18 cellular contexts compared by ENCODE assay signal in the genomic region with DNA sequence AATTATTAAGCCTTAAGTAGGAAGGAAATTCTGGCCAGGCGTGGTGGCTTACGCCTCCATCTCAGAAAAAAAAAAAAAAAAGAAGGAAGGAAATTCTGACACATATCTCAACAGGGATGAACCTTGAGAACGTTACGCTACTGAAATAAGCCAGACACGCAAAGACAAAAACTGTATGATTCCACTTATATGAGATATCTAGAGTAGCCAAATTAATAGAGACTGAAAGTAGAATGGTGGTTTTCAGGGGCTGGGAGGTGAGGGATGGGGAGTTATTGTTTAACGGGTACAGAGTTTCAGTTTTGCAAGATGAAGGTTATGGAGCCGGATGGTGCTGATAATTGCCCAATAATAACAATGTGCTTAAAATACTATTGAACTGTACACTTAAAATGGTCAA. TPM values are rescaled to one million over a fixed set of nuclear protein-coding genes. Genes with fewer than 3 reads are reported as not detected.
A peak's percentile ranks its signal among the peaks of the same experiment; 100 is the strongest.
DNase-seq lines count a peak whose midpoint lies in the region; ATAC-seq and TF ChIP-seq lines count a peak whose summit lies in the region.
"Had no signal": no experiment of that assay in that cellular context is flagged by ENCODE, and none has a peak within 500 bp of the region (broad histone marks: within the 10 kb centered on the region; RNA-seq: fewer than 3 reads in every experiment).

No MANE protein-coding gene starts in this region.

- H3K4me1 Mint-ChIP-seq in T-helper 2 cell treated with Interferon-gamma antibody and Interleukin-4, amounts not matched to agents 5 μg/mL and 100 μg/mL, for 36 hours (ENCODE audit: low read depth), result peaks cover 57% of the 10 kb centered on the region
- peaks cover 24% of the 10 kb centered on the region for H3K4me1 Mint-ChIP-seq in activated naive CD8-positive, alpha-beta T cell treated with anti-CD3 and anti-CD28 coated beads, Interleukin-2, amount 10 ng/mL, durations not matched to agents 7 days and 5 days

- POLR2A ChIA-PET in activated naive CD8-positive, alpha-beta T cell treated with anti-CD3 and anti-CD28 coated beads, Interleukin-2, amount 10 ng/mL, durations not matched to agents 7 days and 5 days (lab: Charles Lee), result no interaction called here

- H3K27me3 ChIP-seq in HL-60 (ENCODE audit: insufficient read depth, poor library complexity, severe bottlenecking), result no peaks in the 10 kb centered on the region
- H3K27me3 ChIP-seq in adrenal gland, result peaks cover 26% of the 10 kb centered on the region
- H3K27me3 ChIP-seq: SJSA1, testis had no signal

- no peaks in the 10 kb centered on the region for H3K9me3 Mint-ChIP-seq in T-helper 2 cell treated with Interferon-gamma antibody and Interleukin-4, amounts not matched to agents 5 μg/mL and 100 μg/mL, for 36 hours
- H3K9me3 Mint-ChIP-seq in activated naive CD8-positive, alpha-beta T cell treated with anti-CD3 and anti-CD28 coated beads, Interleukin-2, amount 10 ng/mL, durations not matched to agents 7 days and 5 days, result no peaks in the 10 kb centered on the region

- H3K4me3 ChIP-seq in HL-60 (replicated peaks; ENCODE audit: insufficient read depth, low read length) (no peak overlapping the region), adrenal gland (no peak overlapping the region)
- H3K4me3 ChIP-seq: breast epithelium, SJSA1, skin epidermis, testis had no signal

- DNase-seq in T-helper 2 cell treated with Interferon-gamma antibody and Interleukin-4, amounts not matched to agents 5 μg/mL and 100 μg/mL, for 36 hours (ENCODE audit: low spot score), result no peak
- DNase-seq in T-helper 2 cell, result no peak
- peak in 1 of 2 experiments; percentile 5 for DNase-seq in HL-60 (ENCODE audit: low read depth in 1 of 2, low spot score in 1 of 2)
- DNase-seq in activated naive CD8-positive, alpha-beta T cell treated with anti-CD3 and anti-CD28 coated beads, Interleukin-2, amount 10 ng/mL, durations not matched to agents 7 days and 5 days, result no peak
- DNase-seq in GM19238 (ENCODE audit: insufficient read length, low spot score), result no peak
- no peak for DNase-seq in adrenal gland
- DNase-seq in putamen (ENCODE audit: low spot score), result no peak
- DNase-seq: effector CD4-positive, alpha-beta T cell; GDM1; testis had no signal

- H3K36me3 Mint-ChIP-seq in T-helper 2 cell treated with Interferon-gamma antibody and Interleukin-4, amounts not matched to agents 5 μg/mL and 100 μg/mL, for 36 hours (ENCODE audit: low read depth), result no peaks in the 10 kb centered on the region
- H3K36me3 Mint-ChIP-seq in activated naive CD8-positive, alpha-beta T cell treated with anti-CD3 and anti-CD28 coated beads, Interleukin-2, amount 10 ng/mL, durations not matched to agents 7 days and 5 days, result peaks cover 1% of the 10 kb centered on the region

- H3K27ac Mint-ChIP-seq in T-helper 2 cell treated with Interferon-gamma antibody and Interleukin-4, amounts not matched to agents 5 μg/mL and 100 μg/mL, for 36 hours, result peak overlapping the region; percentile 53
- H3K27ac Mint-ChIP-seq in activated naive CD8-positive, alpha-beta T cell treated with anti-CD3 and anti-CD28 coated beads, Interleukin-2, amount 10 ng/mL, durations not matched to agents 7 days and 5 days, result no peak overlapping the region

- intact Hi-C loops in adrenal gland (cut with DNase I), result no loop called here

- TF ChIP-seq CTCF in HL-60 (IDR thresholded peaks at IDR 0.05; ENCODE audit: insufficient read depth, low read length) (no peak), adrenal gland (IDR thresholded peaks at IDR 0.05) (no peak)

- H3K9me3 ChIP-seq in adrenal gland (replicated peaks in 1 of 3), result no peaks in the 10 kb centered on the region
- H3K9me3 ChIP-seq: breast epithelium, SJSA1, testis had no signal

- ATAC-seq in GM21381 (IDR thresholded peaks at IDR 0.05; ENCODE audit: unreplicated experiment), result peak; percentile 57
- peak; percentile 34 for ATAC-seq in activated naive CD8-positive, alpha-beta T cell treated with anti-CD3 and anti-CD28 coated beads, Interleukin-2, amount 10 ng/mL, durations not matched to agents 7 days and 5 days (ENCODE audit: low read depth)

- peak overlapping the region; percentile 63 for H3K4me3 Mint-ChIP-seq in T-helper 2 cell treated with Interferon-gamma antibody and Interleukin-4, amounts not matched to agents 5 μg/mL and 100 μg/mL, for 36 hours
- peak overlapping the region; percentile 33 for H3K4me3 Mint-ChIP-seq in activated naive CD8-positive, alpha-beta T cell treated with anti-CD3 and anti-CD28 coated beads, Interleukin-2, amount 10 ng/mL, durations not matched to agents 7 days and 5 days

- peaks cover 3% of the 10 kb centered on the region for H3K27me3 Mint-ChIP-seq in T-helper 2 cell treated with Interferon-gamma antibody and Interleukin-4, amounts not matched to agents 5 μg/mL and 100 μg/mL, for 36 hours (ENCODE audit: low read depth)
- peaks cover 42% of the 10 kb centered on the region for H3K27me3 Mint-ChIP-seq in activated naive CD8-positive, alpha-beta T cell treated with anti-CD3 and anti-CD28 coated beads, Interleukin-2, amount 10 ng/mL, durations not matched to agents 7 days and 5 days

- WGBS in adrenal gland, 4 donors, result 56 to 68% (median 63%) methylated on average over 7 of the region's 7 CpGs

- no peaks in the 10 kb centered on the region for H3K4me1 ChIP-seq in adrenal gland (replicated peaks in 1 of 2)
- H3K4me1 ChIP-seq: breast epithelium, testis had no signal

- peak overlapping the region; percentile 10; the same call in 1 of the 2 replicates for H3K27ac ChIP-seq in HL-60 (replicated peaks)
- no peak overlapping the region for H3K27ac ChIP-seq in adrenal gland
- H3K27ac ChIP-seq: breast epithelium, SJSA1, skin epidermis, testis had no signal

- no peak for TF ChIP-seq POLR2A in adrenal gland (IDR thresholded peaks at IDR 0.05)

- H3K36me3 ChIP-seq in adrenal gland (replicated peaks in 1 of 2), result no peaks in the 10 kb centered on the region
- H3K36me3 ChIP-seq: breast epithelium, SJSA1 had no signal

RNA-seq across cellular contexts. Expression of gene HNF1B, which starts 16.2 kb away (rescaled TPM):
- under 1 TPM in 1 of 2 experiments, not detected in 1; 0.30 TPM for total RNA-seq in activated naive CD8-positive, alpha-beta T cell treated with anti-CD3 and anti-CD28 coated beads, Interleukin-2, amount 10 ng/mL, durations not matched to agents 7 days and 5 days
- total RNA-seq in adrenal gland, result under 1 TPM in 2 of 8 donors, not detected in 6; 0.08 to 0.11 TPM
- under 1 TPM in 1 of 3 donors, not detected in 2; 0.03 TPM for polyA plus RNA-seq in adrenal gland
- total RNA-seq: A172, fibroblast of villous mesenchyme, lung microvascular endothelial cell, M059J, SJSA1 had no signal
